3 cellular contexts compared by ENCODE assay signal in the genomic region with DNA sequence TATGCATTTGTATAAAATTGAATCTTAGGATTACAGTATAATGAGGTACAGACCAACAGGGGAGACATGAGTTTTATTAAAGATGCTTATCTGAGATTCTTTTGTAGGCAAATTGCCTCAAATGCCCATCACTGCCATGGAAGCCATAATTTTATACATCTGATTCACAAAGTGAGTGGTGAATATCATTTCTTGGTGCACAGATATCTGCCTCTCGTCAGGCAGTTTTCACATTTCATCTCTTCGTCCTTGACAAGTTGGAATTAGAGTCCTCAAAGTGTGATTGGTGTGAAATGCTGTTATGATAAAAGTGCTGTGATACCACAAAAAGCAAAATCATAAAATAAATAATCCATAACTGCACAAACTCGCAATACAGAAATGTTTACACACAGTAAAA.
"Had no signal": no experiment of that assay in that cellular context is flagged by ENCODE, and none has a peak within 500 bp of the region (broad histone marks: within the 10 kb centered on the region; RNA-seq: fewer than 3 reads in every experiment).

No MANE protein-coding gene starts in this region.

- H3K4me3 ChIP-seq: GM12878 had no signal

- DNase-seq: GDM1, GF-D8 had no signal

- ATAC-seq: GM12878 had no signal
